22 cellular contexts compared by ENCODE assay signal in genomic region chrX:111671668-111672067, GRCh38.
"Had no signal": no experiment of that assay in that cellular context is flagged by ENCODE, and none has a peak within 500 bp of the region (broad histone marks: within the 10 kb centered on the region; RNA-seq: fewer than 3 reads in every experiment).

No MANE protein-coding gene starts in this region.

- DNase-seq: activated CD8-positive, alpha-beta memory T cell treated with anti-CD3 and anti-CD28 coated beads for 24 hours; activated CD8-positive, alpha-beta memory T cell treated with anti-CD3 and anti-CD28 coated beads, Interleukin-2, amount 50 U/mL, for 48 hours; activated naive CD4-positive, alpha-beta T cell; activated T-cell treated with anti-CD3 and anti-CD28 coated beads, Interleukin-2, amount 50 U/mL, for 4 hours; effector memory CD4-positive, alpha-beta T cell; foreskin melanocyte; glutamatergic neuron; hippocampal formation; left cardiac atrium; lower lobe of right lung; mesendoderm; naive thymus-derived CD8-positive, alpha-beta T cell; stimulated activated CD4-positive, alpha-beta T cell treated with anti-CD3 and anti-CD28 coated beads, Interleukin-2, amount 100 ng/mL, for 48 hours; stimulated activated naive CD4-positive, alpha-beta T cell; T-helper 1 cell; testis; trophoblast cell; uterus had no signal

- H3K27ac ChIP-seq: breast epithelium, lower lobe of right lung, neural progenitor cell, testis, uterus had no signal

- H3K4me3 ChIP-seq: breast epithelium, lower lobe of right lung, neural progenitor cell, testis, uterus had no signal

- ATAC-seq: activated T-cell treated with anti-CD3 and anti-CD28 coated beads, Interleukin-2, amount 50 U/mL, for 4 hours; esophagus mucosa; lower lobe of right lung; naive thymus-derived CD8-positive, alpha-beta T cell; WTC11 had no signal
